ENCODE assay signal across 7 cellular contexts in the genomic region with DNA sequence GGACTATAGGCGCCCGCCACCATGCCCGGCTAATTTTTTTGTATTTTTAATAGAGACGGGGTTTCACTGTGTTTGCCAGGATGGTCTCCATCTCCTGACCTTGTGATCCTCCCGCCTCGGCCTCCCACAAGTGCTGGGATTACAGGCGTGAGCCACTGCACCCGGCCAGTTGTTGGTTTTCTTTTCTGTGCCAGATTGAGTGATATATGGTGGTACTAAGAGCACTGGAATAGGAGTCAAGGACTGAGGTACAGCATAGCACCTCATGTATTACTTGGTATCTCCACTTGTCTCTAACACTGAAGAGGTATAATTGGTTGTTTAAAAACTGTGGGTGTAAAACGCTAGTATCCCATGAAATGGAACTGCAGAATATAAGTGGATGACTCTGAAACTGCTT. TPM values are rescaled to one million over a fixed set of nuclear protein-coding genes. Genes with fewer than 3 reads are reported as not detected.
DNase-seq lines count a peak whose midpoint lies in the region; ATAC-seq, FAIRE-seq and TF ChIP-seq lines count a peak whose summit lies in the region.
"Not testable (repeated sequence)": the region's sequence is repeated elsewhere in the genome, so short reads cannot be mapped to it uniquely, and the experiment has no call there.

No MANE protein-coding gene starts in this region.

- peak overlapping the region in 4 of 7 donors; percentile 44 to 60 (median 56) for H3K27ac Mint-ChIP-seq in CD4-positive, alpha-beta memory T cell
- peak overlapping the region; percentile 64 for H3K27ac Mint-ChIP-seq in activated CD4-positive, alpha-beta T cell treated with anti-CD3 and anti-CD28 coated beads for 36 hours
- peak overlapping the region; percentile 36 for H3K27ac Mint-ChIP-seq in activated T-helper 17 cell treated with anti-CD3 and anti-CD28 coated beads, Interleukin-2, amount 50 U/mL, for 72 hours
- peak overlapping the region in 7 of 9 donors; percentile 34 to 76 (median 57) for H3K27ac Mint-ChIP-seq in naive thymus-derived CD4-positive, alpha-beta T cell
- peak overlapping the region; percentile 56 for H3K27ac Mint-ChIP-seq in stimulated activated effector memory CD8-positive, alpha-beta T cell treated with anti-CD3 and anti-CD28 coated beads, Interleukin-12 subunit alpha, Interleukin-12 subunit beta, amount 100 ng/mL, for 72 hours

- POLR2A ChIA-PET in CD4-positive, alpha-beta memory T cell (lab: Charles Lee; ENCODE audit: partially characterized antibody); HEK293 (lab: Yijun Ruan, JAX); GM12878 (lab: Charles Lee): not testable (repeated sequence)
- POLR2A ChIA-PET in activated CD4-positive, alpha-beta T cell treated with anti-CD3 and anti-CD28 coated beads for 36 hours (lab: Charles Lee) = interaction anchor here (0.9 kb wide), 1 partner anchor 10 kb away, joined by 3 read pairs; no protein-coding TSS in a partner anchor
- POLR2A ChIA-PET in naive thymus-derived CD4-positive, alpha-beta T cell (lab: Charles Lee) = interaction anchor here (1.6 kb wide), 1 partner anchor 24 kb away, joined by 3 read pairs; no protein-coding TSS in a partner anchor

- not testable (repeated sequence) for H3K27me3 Mint-ChIP-seq in CD4-positive, alpha-beta memory T cell; activated CD4-positive, alpha-beta T cell treated with anti-CD3 and anti-CD28 coated beads for 36 hours; activated T-helper 17 cell treated with anti-CD3 and anti-CD28 coated beads, Interleukin-2, amount 50 U/mL, for 72 hours; naive thymus-derived CD4-positive, alpha-beta T cell

- H3K4me3 ChIP-seq in CD4-positive, alpha-beta memory T cell (ENCODE audit: low read length in 2 of 2); HEK293 (ENCODE audit: low read depth, low read length); GM12878; naive thymus-derived CD4-positive, alpha-beta T cell (ENCODE audit: low read length): not testable (repeated sequence)

- CTCF ChIA-PET in CD4-positive, alpha-beta memory T cell (lab: Charles Lee; ENCODE audit: partially characterized antibody) = interaction anchor here (0.5 kb wide), 1 partner anchor 8 kb away, joined by 3 read pairs; no protein-coding TSS in a partner anchor
- CTCF ChIA-PET in HEK293 (lab: Yijun Ruan, JAX); activated CD4-positive, alpha-beta T cell treated with anti-CD3 and anti-CD28 coated beads for 36 hours (lab: Charles Lee); GM12878 (lab: Yijun Ruan, JAX); naive thymus-derived CD4-positive, alpha-beta T cell (lab: Charles Lee): not testable (repeated sequence)

- not testable (repeated sequence) for H3K27me3 ChIP-seq in CD4-positive, alpha-beta memory T cell (ENCODE audit: insufficient read depth, low read length); GM12878 (replicated peaks in 1 of 2; ENCODE audit: control insufficient read depth in 2 of 2, insufficient read depth in 2 of 2, low read length in 1 of 2); naive thymus-derived CD4-positive, alpha-beta T cell (ENCODE audit: control insufficient read depth in 2 of 2, insufficient read depth in 2 of 2, low read length in 2 of 2)

- TF ChIP-seq CTCF in HEK293 (tag by site-specific recombination; IDR thresholded peaks at IDR 0.05); GM12878 (IDR thresholded peaks at IDR 0.05 in 2 of 3, conservative IDR thresholded peaks at IDR 0.05 in 1 of 3; ENCODE audit: control insufficient read depth in 2 of 3, extremely low read depth in 1 of 3, insufficient read depth in 1 of 3, low read depth in 3 of 3, low read length in 3 of 3): not testable (repeated sequence)

- peaks cover 5 to 19% of the 10 kb centered on the region in 2 donors for H3K36me3 Mint-ChIP-seq in CD4-positive, alpha-beta memory T cell
- peaks cover 38% of the 10 kb centered on the region for H3K36me3 Mint-ChIP-seq in activated CD4-positive, alpha-beta T cell treated with anti-CD3 and anti-CD28 coated beads for 36 hours (ENCODE audit: low read depth)
- peaks cover 91% of the 10 kb centered on the region for H3K36me3 Mint-ChIP-seq in activated T-helper 17 cell treated with anti-CD3 and anti-CD28 coated beads, Interleukin-2, amount 50 U/mL, for 72 hours (ENCODE audit: low read depth)
- peaks cover 0 to 15% (median 7%) of the 10 kb centered on the region in 5 donors for H3K36me3 Mint-ChIP-seq in naive thymus-derived CD4-positive, alpha-beta T cell
- H3K36me3 Mint-ChIP-seq in stimulated activated effector memory CD8-positive, alpha-beta T cell treated with anti-CD3 and anti-CD28 coated beads, Interleukin-12 subunit alpha, Interleukin-12 subunit beta, amount 100 ng/mL, for 72 hours = peaks cover 93% of the 10 kb centered on the region

- BruUV-seq in GM12878 (replicated peaks; lab: Mats Ljungman, UMichigan) = TSS peak; percentile 13

- not testable (repeated sequence) for H3K9me3 Mint-ChIP-seq in CD4-positive, alpha-beta memory T cell; activated CD4-positive, alpha-beta T cell treated with anti-CD3 and anti-CD28 coated beads for 36 hours (ENCODE audit: low read depth); activated T-helper 17 cell treated with anti-CD3 and anti-CD28 coated beads, Interleukin-2, amount 50 U/mL, for 72 hours; naive thymus-derived CD4-positive, alpha-beta T cell; stimulated activated effector memory CD8-positive, alpha-beta T cell treated with anti-CD3 and anti-CD28 coated beads, Interleukin-12 subunit alpha, Interleukin-12 subunit beta, amount 100 ng/mL, for 72 hours

- 87% methylated on average over 9 of the region's 9 CpGs for WGBS in GM12878 (ENCODE audit: insufficient coverage, insufficient replicate concordance, low lambda C conversion rate, missing lambda C conversion rate)

- RAD21 ChIA-PET in GM12878 (lab: Charles Lee; ENCODE audit: unreplicated experiment) = interaction anchor here (0.7 kb wide), 1 partner anchor 21 kb away, joined by 4 read pairs; no protein-coding TSS in a partner anchor

- TF ChIP-seq RAD21 in GM12878 (IDR thresholded peaks at IDR 0.05; ENCODE audit: insufficient read depth, low read depth, low read length) = not testable (repeated sequence)

- not testable (repeated sequence) for H3K9ac ChIP-seq in GM12878 (ENCODE audit: control insufficient read depth, insufficient read depth, low read length)

- not testable (repeated sequence) for FAIRE-seq in GM12878 (lab: Jason Lieb, UNC)

- H3K27ac ChIP-seq in CD4-positive, alpha-beta memory T cell (ENCODE audit: low read depth, low read length); HEK293 (ENCODE audit: extremely low read depth, low read depth, low read length); GM12878 (ENCODE audit: control insufficient read depth, insufficient read depth); naive thymus-derived CD4-positive, alpha-beta T cell (ENCODE audit: low read depth, low read length): not testable (repeated sequence)

- H3K4me3 Mint-ChIP-seq in CD4-positive, alpha-beta memory T cell; activated CD4-positive, alpha-beta T cell treated with anti-CD3 and anti-CD28 coated beads for 36 hours; activated T-helper 17 cell treated with anti-CD3 and anti-CD28 coated beads, Interleukin-2, amount 50 U/mL, for 72 hours; naive thymus-derived CD4-positive, alpha-beta T cell; stimulated activated effector memory CD8-positive, alpha-beta T cell treated with anti-CD3 and anti-CD28 coated beads, Interleukin-12 subunit alpha, Interleukin-12 subunit beta, amount 100 ng/mL, for 72 hours: not testable (repeated sequence)

- not testable (repeated sequence) for H3K4me2 ChIP-seq in GM12878 (ENCODE audit: control insufficient read depth, insufficient read depth)

- peaks cover 42% of the 10 kb centered on the region for H3K4me1 ChIP-seq in CD4-positive, alpha-beta memory T cell (ENCODE audit: insufficient read depth, low read length)
- H3K4me1 ChIP-seq in HEK293 (ENCODE audit: control insufficient read depth, insufficient read depth, low read length); GM12878 (ENCODE audit: control insufficient read depth, insufficient read depth, low read length): not testable (repeated sequence)
- H3K4me1 ChIP-seq in naive thymus-derived CD4-positive, alpha-beta T cell (ENCODE audit: control insufficient read depth in 2 of 2, insufficient read depth in 2 of 2, low read length in 2 of 2) = peaks cover 23 to 30% of the 10 kb centered on the region in 2 donors

- not testable (repeated sequence) for H3K79me2 ChIP-seq in GM12878 (ENCODE audit: control insufficient read depth, insufficient read depth, low read length)

- ATAC-seq in activated CD4-positive, alpha-beta T cell treated with anti-CD3 and anti-CD28 coated beads for 36 hours; activated T-helper 17 cell treated with anti-CD3 and anti-CD28 coated beads, Interleukin-2, amount 50 U/mL, for 72 hours (replicated peaks); GM12878; naive thymus-derived CD4-positive, alpha-beta T cell; stimulated activated effector memory CD8-positive, alpha-beta T cell treated with anti-CD3 and anti-CD28 coated beads, Interleukin-12 subunit alpha, Interleukin-12 subunit beta, amount 100 ng/mL, for 72 hours: not testable (repeated sequence)

- not testable (repeated sequence) for TF ChIP-seq POLR2A in GM12878 (IDR thresholded peaks at IDR 0.05; ENCODE audit: low read depth, low read length)

- not testable (repeated sequence) for DNase-seq in CD4-positive, alpha-beta memory T cell; activated CD4-positive, alpha-beta T cell treated with anti-CD3 and anti-CD28 coated beads for 36 hours; GM12878 (ENCODE audit: low read depth, low spot score); naive thymus-derived CD4-positive, alpha-beta T cell; stimulated activated effector memory CD8-positive, alpha-beta T cell treated with anti-CD3 and anti-CD28 coated beads, Interleukin-12 subunit alpha, Interleukin-12 subunit beta, amount 100 ng/mL, for 72 hours (ENCODE audit: low spot score in 2 of 2)

- H3K36me3 ChIP-seq in CD4-positive, alpha-beta memory T cell (ENCODE audit: insufficient read depth, low read length); HEK293 (ENCODE audit: control insufficient read depth in 2 of 2, insufficient read depth in 1 of 2, low read length in 2 of 2); naive thymus-derived CD4-positive, alpha-beta T cell (ENCODE audit: control insufficient read depth in 2 of 3, insufficient read depth in 3 of 3, low read length in 3 of 3): not testable (repeated sequence)
- peaks cover 0 to 11% of the 10 kb centered on the region in 2 experiments; a peak in 1 of 4 replicates for H3K36me3 ChIP-seq in GM12878 (ENCODE audit: control insufficient read depth in 2 of 2, insufficient read depth in 2 of 2, low read length in 1 of 2)

- not testable (repeated sequence) for H2AFZ ChIP-seq in GM12878 (ENCODE audit: control insufficient read depth, low read depth, low read length)

- H3K4me1 Mint-ChIP-seq in CD4-positive, alpha-beta memory T cell = peaks cover 37 to 53% (median 44%) of the 10 kb centered on the region in 4 donors
- H3K4me1 Mint-ChIP-seq in activated CD4-positive, alpha-beta T cell treated with anti-CD3 and anti-CD28 coated beads for 36 hours = peaks cover 46% of the 10 kb centered on the region
- H3K4me1 Mint-ChIP-seq in activated T-helper 17 cell treated with anti-CD3 and anti-CD28 coated beads, Interleukin-2, amount 50 U/mL, for 72 hours = peaks cover 24% of the 10 kb centered on the region
- H3K4me1 Mint-ChIP-seq in naive thymus-derived CD4-positive, alpha-beta T cell = peaks cover 39 to 59% (median 50%) of the 10 kb centered on the region in 7 donors
- H3K4me1 Mint-ChIP-seq in stimulated activated effector memory CD8-positive, alpha-beta T cell treated with anti-CD3 and anti-CD28 coated beads, Interleukin-12 subunit alpha, Interleukin-12 subunit beta, amount 100 ng/mL, for 72 hours = peaks cover 44% of the 10 kb centered on the region

- not testable (repeated sequence) for TF ChIP-seq EP300 in GM12878 (IDR thresholded peaks at IDR 0.05; ENCODE audit: borderline replicate concordance in 1 of 2, control insufficient read depth in 1 of 2, low read depth in 2 of 2, low read length in 2 of 2)

- not testable (repeated sequence) for H4K20me1 ChIP-seq in GM12878 (ENCODE audit: control insufficient read depth, insufficient read depth)

- SMC1A ChIA-PET in GM12878 (lab: Charles Lee; ENCODE audit: uncharacterized antibody, unreplicated experiment) = not testable (repeated sequence)

- intact Hi-C loops in CD4-positive, alpha-beta memory T cell (cut with micrococcal nuclease); activated CD4-positive, alpha-beta T cell treated with anti-CD3 and anti-CD28 coated beads for 36 hours (cut with DNase I, micrococcal nuclease); GM12878 (cut with micrococcal nuclease; ENCODE audit: unreplicated experiment); naive thymus-derived CD4-positive, alpha-beta T cell (cut with micrococcal nuclease): not testable (repeated sequence)

- H3K9me3 ChIP-seq in CD4-positive, alpha-beta memory T cell (ENCODE audit: control insufficient read depth in 1 of 2, low read length in 2 of 2); HEK293 (ENCODE audit: control insufficient read depth, insufficient read depth, low read depth, low read length); GM12878 (replicated peaks; ENCODE audit: control insufficient read depth, insufficient read depth, low read length); naive thymus-derived CD4-positive, alpha-beta T cell (ENCODE audit: control insufficient read depth in 2 of 3, low read length in 3 of 3): not testable (repeated sequence)

- in situ Hi-C loops in GM12878 (cut with MboI) = not testable (repeated sequence)

RNA-seq across cellular contexts. Expression of a gene that starts 25.3 kb away (rescaled TPM):
- total RNA-seq in CD4-positive, alpha-beta memory T cell = 100 to 1,000 TPM; 126 to 127 TPM
- 10 to 100 TPM in 1 of 2 donors, 1 to 10 TPM in 1; 8.8 to 20.1 TPM for polyA plus RNA-seq in CD4-positive, alpha-beta memory T cell
- total RNA-seq in activated CD4-positive, alpha-beta T cell treated with anti-CD3 and anti-CD28 coated beads for 36 hours = 100 to 1,000 TPM; 129 to 141 TPM
- total RNA-seq in activated T-helper 17 cell treated with anti-CD3 and anti-CD28 coated beads, Interleukin-2, amount 50 U/mL, for 72 hours = 100 to 1,000 TPM; 164 to 232 TPM
- 265 and 317 TPM in 2 replicates for total RNA-seq in GM12878 (2013; cell fraction: nucleolus; rRNA removed)
- 43.5 and 47.9 TPM in 2 replicates for total RNA-seq in GM12878 (2014; rRNA removed)
- 41.2 and 44.3 TPM in 2 replicates for total RNA-seq in GM12878 (2014; rRNA removed; fragmentation: Illumina TruSeq; extraction: Trizol)
- 86.0 and 87.6 TPM in 2 replicates for total RNA-seq in GM12878 (2021)
- polyA plus RNA-seq in GM12878 (2011; ENCODE audit: low read depth) = 59.0 TPM
- polyA plus RNA-seq in GM12878 (2011; rRNA removed) = 43.8 and 53.0 TPM in 2 replicates
- 45.7 and 51.0 TPM in 2 replicates for polyA plus RNA-seq in GM12878 (2011; cell fraction: cytosol; rRNA removed)
- 190 and 214 TPM in 2 replicates for polyA plus RNA-seq in GM12878 (2011; cell fraction: nucleus; rRNA removed)
- polyA plus RNA-seq in GM12878 (2012) = 46.8 and 57.2 TPM in 2 replicates
- 51.8 and 64.0 TPM in 2 replicates for polyA plus RNA-seq in GM12878 (2014; fragmentation: Illumina TruSeq; extraction: Trizol)
- 10 to 100 TPM; 11.0 to 14.8 TPM for polyA plus RNA-seq in GM12878 (2014; fragmentation: Nextera tagmentation; extraction: Ambion mirVana)
- 60.5 and 62.4 TPM in 2 replicates for polyA plus RNA-seq in GM12878 (2014; rRNA removed)
- 10 to 100 TPM; 60.7 to 68.0 TPM for polyA plus RNA-seq in GM12878 (2016; fragmentation: Nextera tagmentation; extraction: Ambion mirVana)
- 71.8 and 76.1 TPM in 2 replicates for polyA minus RNA-seq in GM12878 (2011; rRNA and poly(A)+ RNA removed)
- 17.2 and 23.4 TPM in 2 replicates for polyA minus RNA-seq in GM12878 (2011; cell fraction: cytosol; rRNA and poly(A)+ RNA removed)
- polyA minus RNA-seq in GM12878 (2011; cell fraction: nucleus; rRNA and poly(A)+ RNA removed) = 55.7 and 92.0 TPM in 2 replicates
- total RNA-seq in naive thymus-derived CD4-positive, alpha-beta T cell = 100 to 1,000 TPM; 106 to 200 (median 158) TPM
- polyA plus RNA-seq in naive thymus-derived CD4-positive, alpha-beta T cell = 10 to 100 TPM; 14.7 to 18.8 TPM
